19 cellular contexts compared by ENCODE assay signal in the genomic region with DNA sequence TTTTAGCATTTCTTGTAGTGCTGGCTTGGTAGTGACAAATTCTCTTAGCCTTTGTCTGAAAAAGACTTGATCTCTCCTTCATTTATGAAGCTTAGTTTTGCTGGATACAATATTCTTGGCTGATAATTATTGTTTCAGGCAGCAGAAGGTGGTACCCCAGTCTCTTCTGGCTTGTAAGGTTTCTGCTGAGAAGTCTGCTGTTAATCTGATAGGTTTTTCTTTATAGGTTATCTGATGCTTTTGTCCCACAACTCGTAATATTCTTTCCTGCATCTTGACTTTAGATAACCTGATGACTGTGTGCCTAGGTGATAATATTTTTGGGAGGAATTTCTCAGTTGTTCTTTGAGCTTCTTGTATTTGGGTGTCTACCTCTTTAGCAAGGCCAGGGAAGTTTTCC. TPM values are rescaled to one million over a fixed set of nuclear protein-coding genes. Genes with fewer than 3 reads are reported as not detected.
DNase-seq lines count a peak whose midpoint lies in the region; ATAC-seq, FAIRE-seq and TF ChIP-seq lines count a peak whose summit lies in the region.
"Had no signal": no experiment of that assay in that cellular context is flagged by ENCODE, and none has a peak within 500 bp of the region (broad histone marks: within the 10 kb centered on the region; RNA-seq: fewer than 3 reads in every experiment).

No MANE protein-coding gene starts in this region.

- H3K4me2 ChIP-seq in K562 (ENCODE audit: insufficient read depth, low read length), result no peak overlapping the region

- no peaks in the 10 kb centered on the region for H3K27me3 ChIP-seq in K562 (ENCODE audit: control insufficient read depth in 2 of 2, insufficient read depth in 2 of 2, low read length in 2 of 2)
- no peaks in the 10 kb centered on the region for H3K27me3 ChIP-seq in naive thymus-derived CD4-positive, alpha-beta T cell (ENCODE audit: control insufficient read depth in 2 of 2, insufficient read depth in 2 of 2, low read length in 2 of 2)

- peak overlapping the region; percentile 71 for H3K27ac Mint-ChIP-seq in activated naive CD4-positive, alpha-beta T cell treated with anti-CD3 and anti-CD28 coated beads, Interleukin-2, amount 50 U/mL, for 24 hours
- H3K27ac Mint-ChIP-seq in activated naive CD4-positive, alpha-beta T cell treated with anti-CD3 and anti-CD28 coated beads for 36 hours, result no peak overlapping the region
- peak overlapping the region in 1 of 9 donors; percentile 47 for H3K27ac Mint-ChIP-seq in naive thymus-derived CD4-positive, alpha-beta T cell
- H3K27ac Mint-ChIP-seq: B cell; CD4-positive, alpha-beta T cell; HFFc6 had no signal

- no peak overlapping the region for H3K9ac ChIP-seq in K562 (ENCODE audit: insufficient read depth in 1 of 2, low read depth in 2 of 2, low read length in 2 of 2)

- CTCF ChIA-PET in activated naive CD4-positive, alpha-beta T cell treated with anti-CD3 and anti-CD28 coated beads for 36 hours (lab: Charles Lee), result interaction anchor here (0.6 kb wide), 1 partner anchor 22 kb away, joined by 3 read pairs; no protein-coding TSS in a partner anchor
- CTCF ChIA-PET in K562 (lab: Yijun Ruan, JAX; ENCODE audit: low intra/inter-chr PET ratio), result no interaction called here
- CTCF ChIA-PET in naive thymus-derived CD4-positive, alpha-beta T cell (lab: Charles Lee), result interaction anchor here (0.6 kb wide), 1 partner anchor 11 kb away, joined by 3 read pairs; no protein-coding TSS in a partner anchor

- no peak overlapping the region for H2AFZ ChIP-seq in K562 (ENCODE audit: low read depth, low read length)

- no peaks in the 10 kb centered on the region for H3K27me3 Mint-ChIP-seq in activated naive CD4-positive, alpha-beta T cell treated with anti-CD3 and anti-CD28 coated beads, Interleukin-2, amount 50 U/mL, for 24 hours
- H3K27me3 Mint-ChIP-seq in activated naive CD4-positive, alpha-beta T cell treated with anti-CD3 and anti-CD28 coated beads for 36 hours (ENCODE audit: low read depth), result no peaks in the 10 kb centered on the region
- no peaks in the 10 kb centered on the region for H3K27me3 Mint-ChIP-seq in naive thymus-derived CD4-positive, alpha-beta T cell
- H3K27me3 Mint-ChIP-seq: B cell; CD4-positive, alpha-beta T cell had no signal

- no peaks in the 10 kb centered on the region for H3K9me3 ChIP-seq in K562 (replicated peaks; ENCODE audit: control insufficient read depth, insufficient read depth, low read depth, low read length)
- H3K9me3 ChIP-seq in naive thymus-derived CD4-positive, alpha-beta T cell (ENCODE audit: control insufficient read depth in 2 of 3, low read length in 3 of 3), result peaks cover 0 to 8% (median 0%) of the 10 kb centered on the region in 3 experiments
- H3K9me3 ChIP-seq: HAP-1 had no signal

- H3K4me3 ChIP-seq in K562, result no peak overlapping the region
- H3K4me3 ChIP-seq in naive thymus-derived CD4-positive, alpha-beta T cell (ENCODE audit: low read length), result no peak overlapping the region
- H3K4me3 ChIP-seq: HAP-1 had no signal

- no peak for ATAC-seq in K562
- ATAC-seq in naive thymus-derived CD4-positive, alpha-beta T cell, result no peak
- ATAC-seq in HG03025 (IDR thresholded peaks at IDR 0.05; ENCODE audit: low FRiP score, unreplicated experiment), result no peak
- ATAC-seq: HepG2 had no signal

- peaks cover 68% of the 10 kb centered on the region for H3K36me3 Mint-ChIP-seq in activated naive CD4-positive, alpha-beta T cell treated with anti-CD3 and anti-CD28 coated beads, Interleukin-2, amount 50 U/mL, for 24 hours
- peaks cover 74% of the 10 kb centered on the region for H3K36me3 Mint-ChIP-seq in activated naive CD4-positive, alpha-beta T cell treated with anti-CD3 and anti-CD28 coated beads for 36 hours (ENCODE audit: low read depth)
- peaks cover 31 to 93% (median 71%) of the 10 kb centered on the region in 5 donors for H3K36me3 Mint-ChIP-seq in naive thymus-derived CD4-positive, alpha-beta T cell

- H3K9me3 Mint-ChIP-seq in activated naive CD4-positive, alpha-beta T cell treated with anti-CD3 and anti-CD28 coated beads, Interleukin-2, amount 50 U/mL, for 24 hours, result peaks cover 10% of the 10 kb centered on the region
- H3K9me3 Mint-ChIP-seq in activated naive CD4-positive, alpha-beta T cell treated with anti-CD3 and anti-CD28 coated beads for 36 hours, result peaks cover 20% of the 10 kb centered on the region
- H3K9me3 Mint-ChIP-seq in naive thymus-derived CD4-positive, alpha-beta T cell, result peaks cover 4 to 55% (median 23%) of the 10 kb centered on the region in 11 donors
- H3K9me3 Mint-ChIP-seq: HFFc6 had no signal

- no peak for TF ChIP-seq RAD21 in K562 (CRISPR knock-in tag; conservative IDR thresholded peaks at IDR 0.05 in 1 of 2, IDR thresholded peaks at IDR 0.05 in 1 of 2)

- no peak for DNase-seq in activated naive CD4-positive, alpha-beta T cell treated with anti-CD3 and anti-CD28 coated beads for 36 hours
- DNase-seq in OCI-M1 (lab: John Stamatoyannopoulos, UW) (peak; percentile 15), K562 (ENCODE audit: extremely low read depth in 1 of 4, low spot score in 3 of 4) (no peak)
- no peak for DNase-seq in stimulated activated CD4-positive, alpha-beta T cell treated with anti-CD3 and anti-CD28 coated beads, Interleukin-2, amount 100 ng/mL, for 48 hours
- DNase-seq in naive thymus-derived CD4-positive, alpha-beta T cell, result no peak
- DNase-seq: C1 segment of cervical spinal cord; CD4-positive, alpha-beta T cell; DMS79; HFFc6 had no signal

- H3K4me1 ChIP-seq in K562 (replicated peaks in 1 of 2; ENCODE audit: control insufficient read depth in 2 of 2, insufficient read depth in 2 of 2, low read length in 2 of 2), result peaks cover 0 to 15% of the 10 kb centered on the region in 2 experiments; a peak in 2 of 5 replicates
- H3K4me1 ChIP-seq in naive thymus-derived CD4-positive, alpha-beta T cell (ENCODE audit: control insufficient read depth in 2 of 2, insufficient read depth in 2 of 2, low read length in 2 of 2), result peaks cover 19 to 22% of the 10 kb centered on the region in 2 donors

- TF ChIP-seq EP300 in K562 (IDR thresholded peaks at IDR 0.05; ENCODE audit: low read length), result no peak

- TF ChIP-seq POLR2A in K562 (conservative IDR thresholded peaks at IDR 0.05), result no peak

- POLR2A ChIA-PET in K562 (lab: Yijun Ruan, JAX), result interaction anchor here (0.5 to 1.2 kb wide), 2 partner anchors 26 to 70 kb away, joined by 3 to 5 read pairs; no protein-coding TSS in a partner anchor
- POLR2A ChIA-PET in naive thymus-derived CD4-positive, alpha-beta T cell (lab: Charles Lee), result no interaction called here

- peaks cover 54% of the 10 kb centered on the region for H3K79me2 ChIP-seq in K562 (ENCODE audit: control insufficient read depth, insufficient read depth, low read length)

- H3K4me3 Mint-ChIP-seq in activated naive CD4-positive, alpha-beta T cell treated with anti-CD3 and anti-CD28 coated beads, Interleukin-2, amount 50 U/mL, for 24 hours, result no peak overlapping the region
- H3K4me3 Mint-ChIP-seq in activated naive CD4-positive, alpha-beta T cell treated with anti-CD3 and anti-CD28 coated beads for 36 hours, result no peak overlapping the region
- H3K4me3 Mint-ChIP-seq in naive thymus-derived CD4-positive, alpha-beta T cell, result no peak overlapping the region
- H3K4me3 Mint-ChIP-seq: B cell; CD4-positive, alpha-beta T cell; HFFc6 had no signal

- no peak overlapping the region for H3K27ac ChIP-seq in K562 (ENCODE audit: extremely low read depth, low read depth, low read length)
- no peak overlapping the region for H3K27ac ChIP-seq in naive thymus-derived CD4-positive, alpha-beta T cell (ENCODE audit: low read depth, low read length)

- 0% methylated on average over 1 of the region's 1 CpG for WGBS in K562 (ENCODE audit: insufficient coverage, low coverage, missing lambda C conversion rate)

- peaks cover 9% of the 10 kb centered on the region; the same call in 1 of the 2 replicates for H4K20me1 ChIP-seq in K562 (replicated peaks; ENCODE audit: control insufficient read depth, insufficient read depth, low read length)

- FAIRE-seq in K562 (lab: Jason Lieb, UNC), result no peak
- FAIRE-seq: A204.1, G401.6, GM12892, H1, HepG2, HTR-8/SVneo had no signal

- in situ Hi-C loops in K562 (cut with MboI), result no loop called here

- H3K9me1 ChIP-seq in K562 (ENCODE audit: control insufficient read depth, insufficient read depth, low read length), result no peaks in the 10 kb centered on the region

- H3K36me3 ChIP-seq in K562 (ENCODE audit: control insufficient read depth, insufficient read depth, low read length), result peaks cover 17% of the 10 kb centered on the region; the same call in 2 of the 3 replicates
- H3K36me3 ChIP-seq in naive thymus-derived CD4-positive, alpha-beta T cell (ENCODE audit: control insufficient read depth in 2 of 3, insufficient read depth in 3 of 3, low read length in 3 of 3), result peaks cover 0 to 42% (median 0%) of the 10 kb centered on the region in 3 experiments

- TF ChIP-seq CTCF in K562 (IDR thresholded peaks at IDR 0.05 in 2 of 3, conservative IDR thresholded peaks at IDR 0.05 in 1 of 3; ENCODE audit: insufficient read depth in 2 of 3, low read depth in 1 of 3, low read length in 3 of 3), result no peak

- no TSS peak for BruUV-seq in K562 (replicated peaks; lab: Mats Ljungman, UMichigan)

- H3K4me1 Mint-ChIP-seq in activated naive CD4-positive, alpha-beta T cell treated with anti-CD3 and anti-CD28 coated beads, Interleukin-2, amount 50 U/mL, for 24 hours, result peaks cover 76% of the 10 kb centered on the region
- peaks cover 51% of the 10 kb centered on the region for H3K4me1 Mint-ChIP-seq in activated naive CD4-positive, alpha-beta T cell treated with anti-CD3 and anti-CD28 coated beads for 36 hours (ENCODE audit: low read depth)
- H3K4me1 Mint-ChIP-seq in naive thymus-derived CD4-positive, alpha-beta T cell, result peaks cover 35 to 79% (median 63%) of the 10 kb centered on the region in 7 donors

- intact Hi-C loops in activated naive CD4-positive, alpha-beta T cell treated with anti-CD3 and anti-CD28 coated beads for 36 hours (cut with micrococcal nuclease), result no loop called here
- intact Hi-C loops in K562 (cut with micrococcal nuclease), result no loop called here
- intact Hi-C loops in naive thymus-derived CD4-positive, alpha-beta T cell (cut with micrococcal nuclease), result loop anchor here in 1 of 2 donors (5.0 kb wide), 1 partner anchor 38 kb away; no protein-coding TSS in a partner anchor

RNA-seq across cellular contexts. Expression of a gene that starts 41.2 kb away (rescaled TPM):
- total RNA-seq in activated naive CD4-positive, alpha-beta T cell treated with anti-CD3 and anti-CD28 coated beads for 36 hours, result 10 to 100 TPM; 32.4 to 35.2 TPM
- 6.1 and 12.1 TPM in 2 replicates for total RNA-seq in K562 (2011; cell fraction: chromatin; rRNA removed; ENCODE audit: low replicate concordance)
- total RNA-seq in K562 (2011; cell fraction: nucleolus; rRNA removed), result 1.7 and 2.9 TPM in 2 replicates
- total RNA-seq in K562 (2011; cell fraction: nucleoplasm; rRNA removed), result 4.8 and 13.1 TPM in 2 replicates
- total RNA-seq in K562 (2014; rRNA removed), result 5.0 and 5.7 TPM in 2 replicates
- 9.3 and 9.7 TPM in 2 replicates for total RNA-seq in K562 (2014; rRNA removed; fragmentation: Illumina TruSeq; extraction: Trizol)
- 10.0 and 10.1 TPM in 2 replicates for total RNA-seq in K562 (2015; rRNA removed; fragmentation: Illumina TruSeq; extraction: Trizol)
- total RNA-seq in K562 (2021), result 12.9 and 18.2 TPM in 2 replicates
- polyA plus RNA-seq in K562 (2011; rRNA removed), result 8.4 and 9.7 TPM in 2 replicates
- 1.3 and 5.9 TPM in 2 replicates for polyA plus RNA-seq in K562 (2011; cell fraction: cytosol; rRNA removed)
- 4.4 and 5.9 TPM in 2 replicates for polyA plus RNA-seq in K562 (2011; cell fraction: nucleus; rRNA removed)
- 8.3 and 11.2 TPM in 2 replicates for polyA plus RNA-seq in K562 (2012)
- 18.3 and 20.9 TPM in 2 replicates for polyA plus RNA-seq in K562 (2014; fragmentation: Illumina TruSeq; extraction: Trizol)
- 10 to 100 TPM; 17.6 to 43.7 TPM for polyA plus RNA-seq in K562 (2014; fragmentation: Nextera tagmentation; extraction: Ambion mirVana)
- 7.2 and 10.3 TPM in 2 replicates for polyA plus RNA-seq in K562 (2014; rRNA removed)
- polyA minus RNA-seq in K562 (2011; rRNA and poly(A)+ RNA removed), result 16.1 and 16.7 TPM in 2 replicates
- 9.8 and 12.7 TPM in 2 replicates for polyA minus RNA-seq in K562 (2011; cell fraction: cytosol; rRNA and poly(A)+ RNA removed)
- 3.0 and 5.4 TPM in 2 replicates for polyA minus RNA-seq in K562 (2011; cell fraction: nucleus; rRNA and poly(A)+ RNA removed)
- 10 to 100 TPM; 49.2 to 58.7 (median 57.5) TPM for total RNA-seq in naive thymus-derived CD4-positive, alpha-beta T cell
- polyA plus RNA-seq in naive thymus-derived CD4-positive, alpha-beta T cell, result 10 to 100 TPM; 11.3 to 19.5 TPM
